18 cellular contexts compared by ENCODE assay signal in the genomic region with DNA sequence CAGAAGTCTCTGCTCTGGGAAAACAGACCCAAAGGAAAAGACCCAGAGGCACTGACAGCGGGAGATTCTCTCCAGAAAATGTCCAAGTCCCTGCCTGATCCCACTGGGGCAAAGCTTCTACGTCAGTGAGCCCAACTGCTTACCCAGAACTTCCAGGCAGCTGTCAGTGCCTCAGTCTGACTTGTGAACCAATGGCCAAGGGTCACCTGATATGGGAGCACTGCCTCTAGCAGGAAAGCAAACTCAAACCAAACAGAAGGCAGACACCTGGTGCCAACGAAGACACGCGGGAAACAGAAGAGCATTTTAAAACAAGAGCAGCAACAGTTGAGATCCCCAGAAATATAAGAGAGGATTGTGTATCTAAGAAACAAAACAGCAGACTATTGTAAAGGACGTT. TPM values are rescaled to one million over a fixed set of nuclear protein-coding genes. Genes with fewer than 3 reads are reported as not detected.
"Had no signal": no experiment of that assay in that cellular context is flagged by ENCODE, and none has a peak within 500 bp of the region (broad histone marks: within the 10 kb centered on the region; RNA-seq: fewer than 3 reads in every experiment).

No MANE protein-coding gene starts in this region.

RNA-seq across cellular contexts. Expression of gene TNFRSF13B, which starts 16.9 kb away (rescaled TPM):
- total RNA-seq: activated CD8-positive, alpha-beta memory T cell treated with anti-CD3 and anti-CD28 coated beads for 36 hours; activated naive CD4-positive, alpha-beta T cell treated with anti-CD3 and anti-CD28 coated beads for 36 hours; activated T-helper 1 cell treated with anti-CD3 and anti-CD28 coated beads, Interleukin-12 subunit alpha, Interleukin-12 subunit beta, Interleukin-2, Interleukin-4 antibody, amounts not matched to agents 30 ng/mL and 10 ng/mL and 1 ng/mL, durations not matched to agents 14 hours and 24 hours and 36 hours; adrenal gland; aorta; body of pancreas; cardiac muscle cell; cerebellum; endothelial cell of umbilical vein; fibroblast of lung; fibroblast of villous mesenchyme; heart left ventricle; osteocyte; prostate gland; sigmoid colon; smooth muscle cell; testis had no signal
- polyA plus RNA-seq: aorta, cardiac muscle cell, endothelial cell of umbilical vein, fibroblast of lung, heart left ventricle, immature natural killer cell, smooth muscle cell had no signal
